Comparison of ENCODE assay signal across 1 cellular context in genomic region chr22:19231986-19232385, GRCh38.
TF ChIP-seq lines count a peak whose summit lies in the region.

No MANE protein-coding gene starts in this region.

TF ChIP-seq in K562, 482 proteins besides CTCF, POLR2A, EP300 and RAD21 (continued from another document and continues in another):
- TF ChIP-seq NR4A1 (CRISPR knock-in tag; IDR thresholded peaks at IDR 0.05), result 0 out of 2 replicates have a peak, but pooled peaks have one; percentile 51
- no peak for TF ChIP-seq NR4A1 (tag; IDR thresholded peaks at IDR 0.05)
- TF ChIP-seq TAF9B (IDR thresholded peaks at IDR 0.05; ENCODE audit: partially characterized antibody), result no peak
- 0 out of 2 replicates have a peak, but pooled peaks have one; percentile 14 for TF ChIP-seq IRF2 (CRISPR knock-in tag; IDR thresholded peaks at IDR 0.05)
- TF ChIP-seq ELK1 (CRISPR knock-in tag; IDR thresholded peaks at IDR 0.05), result no peak
- 0 out of 2 replicates have a peak, but pooled peaks have one; percentile 4 for TF ChIP-seq SMC3 (conservative IDR thresholded peaks at IDR 0.05; ENCODE audit: insufficient read depth, low read depth, low read length)
- TF ChIP-seq GTF2F1 (IDR thresholded peaks at IDR 0.05; ENCODE audit: low read depth, low read length), result no peak
- TF ChIP-seq ZKSCAN8 (CRISPR knock-in tag; IDR thresholded peaks at IDR 0.05), result no peak
- TF ChIP-seq GATAD2B (IDR thresholded peaks at IDR 0.05; ENCODE audit: borderline replicate concordance), result no peak
- TF ChIP-seq TCF3 (CRISPR knock-in tag; IDR thresholded peaks at IDR 0.05), result no peak
- TF ChIP-seq DDX20 (tag; IDR thresholded peaks at IDR 0.05; ENCODE audit: low read depth), result no peak
- no peak for TF ChIP-seq CEBPG (CRISPR knock-in tag; IDR thresholded peaks at IDR 0.05)
- no peak for TF ChIP-seq CEBPG (tag; conservative IDR thresholded peaks at IDR 0.05 in 1 of 2, IDR thresholded peaks at IDR 0.05 in 1 of 2)
- TF ChIP-seq MAFF (IDR thresholded peaks at IDR 0.05; ENCODE audit: low read length), result no peak
- no peak for TF ChIP-seq KAT2B (IDR thresholded peaks at IDR 0.05; ENCODE audit: low read depth, low read length)
- no peak for TF ChIP-seq RNF2 (IDR thresholded peaks at IDR 0.05)
- TF ChIP-seq U2AF1 (optimal IDR thresholded peaks at IDR 0.05; ENCODE audit: low read depth, low read length), result no peak
- TF ChIP-seq FOXP1 (CRISPR knock-in tag; IDR thresholded peaks at IDR 0.05), result no peak
- no peak for TF ChIP-seq ZMIZ1 (IDR thresholded peaks at IDR 0.05; ENCODE audit: low read depth in 2 of 2, low read length in 2 of 2)
- 0 out of 2 replicates have a peak, but pooled peaks have one; percentile 14 for TF ChIP-seq ZNF165 (CRISPR knock-in tag; IDR thresholded peaks at IDR 0.05; ENCODE audit: borderline replicate concordance)
- no peak for TF ChIP-seq NR3C1 (CRISPR knock-in tag; IDR thresholded peaks at IDR 0.05)
- no peak for TF ChIP-seq MITF (IDR thresholded peaks at IDR 0.05)
- TF ChIP-seq BRD9 (IDR thresholded peaks at IDR 0.05; ENCODE audit: low read depth, partially characterized antibody), result no peak
- no peak for TF ChIP-seq XRCC5 (IDR thresholded peaks at IDR 0.05; ENCODE audit: low read depth, low read length)
- TF ChIP-seq STAT5B (CRISPR knock-in tag; IDR thresholded peaks at IDR 0.05), result no peak
- no peak for TF ChIP-seq ZNF830 (CRISPR knock-in tag; IDR thresholded peaks at IDR 0.05)
- no peak for TF ChIP-seq MGA (IDR thresholded peaks at IDR 0.05)
- no peak for TF ChIP-seq ZNF644 (tag; IDR thresholded peaks at IDR 0.05; ENCODE audit: low read depth)
- TF ChIP-seq RREB1 (CRISPR knock-in tag; IDR thresholded peaks at IDR 0.05), result 0 out of 2 replicates have a peak, but pooled peaks have one; percentile 20
- TF ChIP-seq ZNF277 (CRISPR knock-in tag; IDR thresholded peaks at IDR 0.05; ENCODE audit: borderline replicate concordance), result 0 out of 2 replicates have a peak, but pooled peaks have one; percentile 51
- no peak for TF ChIP-seq BMI1 (IDR thresholded peaks at IDR 0.05; ENCODE audit: low read length)
- TF ChIP-seq CEBPB (tag; IDR thresholded peaks at IDR 0.05), result no peak
